Comparison of ENCODE assay signal across 8 cellular contexts in the genomic region with DNA sequence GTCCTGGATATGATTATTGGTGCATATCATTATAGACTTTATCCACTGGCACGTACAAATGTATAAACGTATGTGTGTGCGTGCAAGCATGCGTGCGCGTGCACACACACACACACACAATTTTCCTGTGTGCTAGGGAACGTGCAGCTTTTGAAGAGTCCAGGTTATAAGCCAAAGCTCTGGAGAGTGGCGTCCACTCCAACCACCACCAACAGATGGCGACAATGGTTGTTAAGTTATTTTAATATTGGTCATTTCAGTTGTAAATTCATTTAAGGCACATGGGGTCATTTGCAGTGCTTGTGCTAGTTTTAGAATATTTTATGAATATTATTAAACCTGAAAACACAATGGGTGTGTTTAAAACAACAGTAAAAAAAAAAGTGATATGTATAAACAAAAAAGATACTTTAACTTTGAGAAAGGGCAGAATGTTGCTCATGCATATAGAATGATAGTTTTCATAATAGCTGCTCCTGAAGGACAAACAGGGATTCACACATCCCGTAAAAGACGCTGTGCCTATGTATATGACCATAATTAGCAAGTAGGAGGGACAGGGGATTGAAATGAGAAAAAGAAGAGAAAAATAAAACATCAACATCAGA.
A peak's percentile ranks its signal among the peaks of the same experiment; 100 is the strongest.
DNase-seq lines count a peak whose midpoint lies in the region; ATAC-seq and TF ChIP-seq lines count a peak whose summit lies in the region.

No MANE protein-coding gene starts in this region.

- no peaks in the 10 kb centered on the region for H3F3A ChIP-seq in GM23338 (replicated peaks; ENCODE audit: low read depth)

- H3K9me3 ChIP-seq in Caco-2: no peaks in the 10 kb centered on the region

- H3K4me3 Mint-ChIP-seq in Caco-2 (ENCODE audit: unreplicated experiment): no peak overlapping the region
- H3K4me3 Mint-ChIP-seq in GM23338: no peak overlapping the region
- peak overlapping the region in 1 of 2 donors; percentile 14 for H3K4me3 Mint-ChIP-seq in activated T-cell treated with anti-CD3 and anti-CD28 coated beads, Interleukin-2, amount 50 U/mL, for 72 hours

- no peak overlapping the region for H3K4me2 ChIP-seq in GM23338

- H3K36me3 ChIP-seq in Caco-2 (ENCODE audit: control insufficient read depth, insufficient read depth, low read length) (no peaks in the 10 kb centered on the region), GM23338 (ENCODE audit: insufficient read depth) (no peaks in the 10 kb centered on the region)

- H3K27me3 Mint-ChIP-seq in Caco-2 (ENCODE audit: insufficient read depth, unreplicated experiment): no peaks in the 10 kb centered on the region
- H3K27me3 Mint-ChIP-seq in GM23338 (ENCODE audit: insufficient read depth, low read depth, poor library complexity): peaks cover 3% of the 10 kb centered on the region
- H3K27me3 Mint-ChIP-seq in activated T-cell treated with anti-CD3 and anti-CD28 coated beads, Interleukin-2, amount 50 U/mL, for 72 hours (ENCODE audit: low read depth): peaks cover 4% of the 10 kb centered on the region

- H3K79me2 ChIP-seq in GM23338 (replicated peaks; ENCODE audit: insufficient read depth): peaks cover 36% of the 10 kb centered on the region

- H2AFZ ChIP-seq in GM23338: no peak overlapping the region

- H3K27ac Mint-ChIP-seq in Caco-2 (ENCODE audit: unreplicated experiment) (no peak overlapping the region), GM23338 (no peak overlapping the region)
- no peak overlapping the region for H3K27ac Mint-ChIP-seq in activated T-cell treated with anti-CD3 and anti-CD28 coated beads, Interleukin-2, amount 50 U/mL, for 72 hours

- no peaks in the 10 kb centered on the region for H3K27me3 ChIP-seq in Caco-2 (replicated peaks; ENCODE audit: control insufficient read depth, insufficient read depth, low read length)
- no peaks in the 10 kb centered on the region for H3K27me3 ChIP-seq in GM23338 (ENCODE audit: insufficient read depth)
- H3K27me3 ChIP-seq in foreskin keratinocyte: no peaks in the 10 kb centered on the region

- TF ChIP-seq CTCF in Caco-2 (IDR thresholded peaks at IDR 0.05; ENCODE audit: insufficient read depth in 1 of 2, low read depth in 1 of 2, low read length in 1 of 2, severe bottlenecking in 1 of 2, unreplicated experiment in 1 of 2) (peak; percentile 70 to 74), GM23338 (conservative IDR thresholded peaks at IDR 0.05; ENCODE audit: low read depth in 2 of 2) (peak; percentile 73 to 76), foreskin keratinocyte (conservative IDR thresholded peaks at IDR 0.05) (peak; percentile 75)

- H3K4me3 ChIP-seq in Caco-2 (ENCODE audit: low read depth, low read length) (no peak overlapping the region), GM23338 (no peak overlapping the region)

- peak; percentile 43; the same call in 2 of the 3 replicates for ATAC-seq in GM23338
- no peak for ATAC-seq in activated T-cell treated with anti-CD3 and anti-CD28 coated beads, Interleukin-2, amount 50 U/mL, for 72 hours (replicated peaks in 1 of 2)
- peak; percentile 35 for ATAC-seq in foreskin keratinocyte
- no peak for ATAC-seq in HG03521 (IDR thresholded peaks at IDR 0.05; ENCODE audit: unreplicated experiment)
- ATAC-seq in HG02840 (IDR thresholded peaks at IDR 0.05; ENCODE audit: low FRiP score, unreplicated experiment): no peak

- H3K4me1 ChIP-seq in Caco-2: peaks cover 13% of the 10 kb centered on the region
- peaks cover 7% of the 10 kb centered on the region; the same call in 1 of the 2 replicates for H3K4me1 ChIP-seq in GM23338 (ENCODE audit: insufficient read depth)
- H3K4me1 ChIP-seq in foreskin keratinocyte: peaks cover 18% of the 10 kb centered on the region

- no peaks in the 10 kb centered on the region for H3K36me3 Mint-ChIP-seq in Caco-2 (ENCODE audit: insufficient read depth, unreplicated experiment)
- H3K36me3 Mint-ChIP-seq in GM23338 (ENCODE audit: low read depth): no peaks in the 10 kb centered on the region
- peaks cover 2 to 6% of the 10 kb centered on the region in 2 donors for H3K36me3 Mint-ChIP-seq in activated T-cell treated with anti-CD3 and anti-CD28 coated beads, Interleukin-2, amount 50 U/mL, for 72 hours (ENCODE audit: insufficient read depth in 2 of 2)

- H4K20me1 ChIP-seq in GM23338 (replicated peaks; ENCODE audit: insufficient read depth): no peaks in the 10 kb centered on the region; the same call in 1 of the 2 replicates

- no peaks in the 10 kb centered on the region for H3K9me2 ChIP-seq in GM23338 (ENCODE audit: insufficient read depth)

- intact Hi-C loops in Caco-2 (cut with micrococcal nuclease; ENCODE audit: unreplicated experiment): loop anchor here (1.0 to 2.0 kb wide), 3 partner anchors 85 to 670 kb away; no protein-coding TSS in a partner anchor

- DNase-seq in Caco-2 (peak; percentile 47 to 66), GM23338 (ENCODE audit: low spot score) (peak; percentile 61), NCI-H82 (lab: John Stamatoyannopoulos, UW) (peak; percentile 66), foreskin keratinocyte (no peak), renal cortical epithelial cell (ENCODE audit: low read depth) (peak; percentile 47)
- peak; percentile 38 for DNase-seq in activated T-cell treated with anti-CD3 and anti-CD28 coated beads, Interleukin-2, amount 50 U/mL, for 72 hours

- H3K27ac ChIP-seq in GM23338 (ENCODE audit: low read depth) (no peak overlapping the region), foreskin keratinocyte (no peak overlapping the region)

- POLR2A ChIA-PET in Caco-2 (lab: Charles Lee): interaction anchor here (0.6 kb wide), 1 partner anchor 91 kb away, joined by 4 read pairs; no protein-coding TSS in a partner anchor

- H3K9me3 Mint-ChIP-seq in Caco-2 (ENCODE audit: unreplicated experiment) (no peaks in the 10 kb centered on the region), GM23338 (no peaks in the 10 kb centered on the region)
- no peaks in the 10 kb centered on the region for H3K9me3 Mint-ChIP-seq in activated T-cell treated with anti-CD3 and anti-CD28 coated beads, Interleukin-2, amount 50 U/mL, for 72 hours

- no TSS peak for BruUV-seq in Caco-2 (replicated peaks; lab: Mats Ljungman, UMichigan)

- CTCF ChIA-PET in Caco-2 (lab: Charles Lee): interaction anchor here (0.6 to 2.7 kb wide), 9 partner anchors 54 to 670 kb away, joined by 3 to 14 read pairs (median 6); no protein-coding TSS in a partner anchor

- peaks cover 26% of the 10 kb centered on the region for H3K4me1 Mint-ChIP-seq in Caco-2 (ENCODE audit: low read depth, unreplicated experiment)
- peaks cover 33% of the 10 kb centered on the region for H3K4me1 Mint-ChIP-seq in GM23338
- H3K4me1 Mint-ChIP-seq in activated T-cell treated with anti-CD3 and anti-CD28 coated beads, Interleukin-2, amount 50 U/mL, for 72 hours (ENCODE audit: low read depth): peaks cover 89% of the 10 kb centered on the region

TF ChIP-seq in GM23338, 12 proteins besides CTCF, POLR2A, EP300 and RAD21 (continues in another document):
- no peak for TF ChIP-seq EZH2phosphoT487 (IDR thresholded peaks at IDR 0.05; ENCODE audit: unreplicated experiment)

Comparison
In these comparisons a context has a peak if more than half of its experiments do, and no peak if none do; other contexts are left out.
1. DNase-seq: peak in Caco-2 (2 of 2), GM23338 (single experiment), NCI-H82 (single experiment), activated T-cell treated with anti-CD3 and anti-CD28 coated beads, Interleukin-2, amount 50 U/mL, for 72 hours (2 of 2) and renal cortical epithelial cell (single experiment); none in foreskin keratinocyte (0 of 2).
2. ATAC-seq: peak in GM23338 (single experiment) and foreskin keratinocyte (single experiment); none in activated T-cell treated with anti-CD3 and anti-CD28 coated beads, Interleukin-2, amount 50 U/mL, for 72 hours (0 of 2), HG03521 (single experiment) and HG02840 (single experiment).
3. Peak in every context shown above with its lines, with median percentiles within 50 percentile points of each other: CTCF ChIP-seq.